1 cellular context compared by ENCODE assay signal in genomic region chr6:11094411-11094851, GRCh38.
TF ChIP-seq lines count a peak whose summit lies in the region.

No MANE protein-coding gene starts in this region.

TF ChIP-seq in K562, 482 proteins besides CTCF, POLR2A, EP300 and RAD21 (continued from another document and continues in another):
- TF ChIP-seq ZNF518B (CRISPR knock-in tag; IDR thresholded peaks at IDR 0.05) (no peak), HDAC2 (IDR thresholded peaks at IDR 0.05) (peak; percentile 69), KLF10 (CRISPR knock-in tag; IDR thresholded peaks at IDR 0.05) (no peak), MYC (IDR thresholded peaks at IDR 0.05; ENCODE audit: low read depth, low read length) (0 out of 2 replicates have a peak, but pooled peaks have one; percentile 23), MYC (CRISPR knock-in tag; IDR thresholded peaks at IDR 0.05; ENCODE audit: borderline replicate concordance, low read depth) (no peak), FOXK1 (CRISPR knock-in tag; IDR thresholded peaks at IDR 0.05; ENCODE audit: borderline replicate concordance) (0 out of 2 replicates have a peak, but pooled peaks have one; percentile 37), JUN (IDR thresholded peaks at IDR 0.05; ENCODE audit: borderline replicate concordance, low read depth, low read length) (no peak), JUN (CRISPR knock-in tag; IDR thresholded peaks at IDR 0.05; ENCODE audit: borderline replicate concordance) (peak; percentile 60; the same call in 1 of the 2 replicates), MNT (conservative IDR thresholded peaks at IDR 0.05) (0 out of 4 replicates have a peak, but pooled peaks of 1 of the 2 experiments have one; percentile 10), DPF2 (IDR thresholded peaks at IDR 0.05) (0 out of 2 replicates have a peak, but pooled peaks have one; percentile 37), ZBTB40 (IDR thresholded peaks at IDR 0.05) (peak; percentile 55; the same call in 1 of the 2 replicates), ZBTB40 (CRISPR knock-in tag; IDR thresholded peaks at IDR 0.05) (no peak), LEF1 (IDR thresholded peaks at IDR 0.05) (0 out of 2 replicates have a peak, but pooled peaks have one; percentile 17), ZBTB11 (CRISPR knock-in tag; IDR thresholded peaks at IDR 0.05) (no peak), SAFB (IDR thresholded peaks at IDR 0.05; ENCODE audit: borderline replicate concordance, low read depth, low read length) (no peak), KDM1A (IDR thresholded peaks at IDR 0.05) (peak; percentile 91 to 94), SMARCA4 (IDR thresholded peaks at IDR 0.05) (peak; percentile 36; the same call in 1 of the 2 replicates), ZBTB5 (IDR thresholded peaks at IDR 0.05) (no peak), NKRF (IDR thresholded peaks at IDR 0.05; ENCODE audit: borderline replicate concordance) (0 out of 2 replicates have a peak, but pooled peaks have one; percentile 18), HES1 (IDR thresholded peaks at IDR 0.05; ENCODE audit: low read depth) (0 out of 2 replicates have a peak, but pooled peaks have one; percentile 16), HMG20B (CRISPR knock-in tag; IDR thresholded peaks at IDR 0.05) (peak; percentile 46; the same call in 1 of the 2 replicates), PHF21A (IDR thresholded peaks at IDR 0.05; ENCODE audit: borderline replicate concordance, low read depth) (peak; percentile 71; the same call in 1 of the 2 replicates), PKNOX1 (IDR thresholded peaks at IDR 0.05) (peak; percentile 29; the same call in 1 of the 2 replicates), BCOR (IDR thresholded peaks at IDR 0.05) (peak; percentile 12; the same call in 1 of the 2 replicates), CEBPG (CRISPR knock-in tag; IDR thresholded peaks at IDR 0.05) (no peak; the same call in none of the 2 replicates), CEBPG (tag; conservative IDR thresholded peaks at IDR 0.05 in 1 of 2, IDR thresholded peaks at IDR 0.05 in 1 of 2) (0 out of 4 replicates have a peak, but pooled peaks of 1 of the 2 experiments have one; percentile 51), MEIS2 (IDR thresholded peaks at IDR 0.05; ENCODE audit: partially characterized antibody) (peak; percentile 63), POLR3G (IDR thresholded peaks at IDR 0.05; ENCODE audit: extremely low read depth, insufficient read length, insufficient replicate concordance) (no peak), EGR1 (conservative IDR thresholded peaks at IDR 0.05) (no peak; the same call in 1 of the 2 replicates), SMARCE1 (IDR thresholded peaks at IDR 0.05) (0 out of 2 replicates have a peak, but pooled peaks have one; percentile 43), TBP (optimal IDR thresholded peaks at IDR 0.05; ENCODE audit: low read depth, low read length) (peak; percentile 7)
